ENCODE assay signal across 31 cellular contexts in the genomic region with DNA sequence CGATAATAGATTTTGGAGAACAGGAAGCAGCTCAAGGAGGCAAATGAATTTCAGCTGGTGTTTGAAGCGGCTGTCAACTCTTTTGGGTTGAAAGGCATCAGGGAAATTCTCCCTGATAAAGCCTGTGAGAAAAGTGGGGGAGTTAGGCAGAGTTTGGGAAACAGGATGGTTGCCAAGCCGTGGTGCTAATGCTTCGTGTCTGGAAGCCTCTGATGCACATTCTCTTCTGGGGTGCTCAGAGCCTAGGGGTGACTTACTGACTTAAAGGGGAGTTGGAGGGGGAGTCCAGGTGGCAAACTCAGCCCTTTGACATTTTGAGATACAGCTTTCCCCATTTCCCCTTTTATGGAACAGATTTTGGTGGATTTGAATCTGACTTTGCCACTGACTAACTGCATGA.
"Had no signal": no experiment of that assay in that cellular context is flagged by ENCODE, and none has a peak within 500 bp of the region (broad histone marks: within the 10 kb centered on the region; RNA-seq: fewer than 3 reads in every experiment).

No MANE protein-coding gene starts in this region.

- H3K27ac Mint-ChIP-seq: naive thymus-derived CD4-positive, alpha-beta T cell; natural killer cell; nephron progenitor cell; progenitor cell of endocrine pancreas; stimulated activated effector memory CD8-positive, alpha-beta T cell treated with anti-CD3 and anti-CD28 coated beads, Interleukin-12 subunit alpha, Interleukin-12 subunit beta, amount 100 ng/mL, for 72 hours; stimulated activated naive CD8-positive, alpha-beta T cell treated with anti-CD3 and anti-CD28 coated beads, Interleukin-15, amount 100 ng/mL, for 72 hours; type B pancreatic cell had no signal

- ATAC-seq: naive thymus-derived CD4-positive, alpha-beta T cell; natural killer cell; psoas muscle; right cardiac atrium; right lobe of liver; stimulated activated effector memory CD8-positive, alpha-beta T cell treated with anti-CD3 and anti-CD28 coated beads, Interleukin-12 subunit alpha, Interleukin-12 subunit beta, amount 100 ng/mL, for 72 hours; stimulated activated naive CD8-positive, alpha-beta T cell treated with anti-CD3 and anti-CD28 coated beads, Interleukin-15, amount 100 ng/mL, for 72 hours; stimulated activated naive CD8-positive, alpha-beta T cell treated with anti-CD3 and anti-CD28 coated beads, Interleukin-15, Interleukin-2, amounts not matched to agents 100 U/mL and 50 U/mL, for 24 hours; upper lobe of right lung had no signal

- DNase-seq: naive thymus-derived CD4-positive, alpha-beta T cell; natural killer cell; nephron progenitor cell; nucleus accumbens; ovary; posterior cingulate gyrus; psoas muscle; right cardiac atrium; right lobe of liver; sigmoid colon; small intestine; stimulated activated CD4-positive, alpha-beta T cell treated with anti-CD3 and anti-CD28 coated beads, Interleukin-15, amount 100 ng/mL, for 24 hours; stimulated activated CD4-positive, alpha-beta T cell treated with anti-CD3 and anti-CD28 coated beads, Interleukin-2, amount 100 ng/mL, for 24 hours; stimulated activated CD4-positive, alpha-beta T cell treated with anti-CD3 and anti-CD28 coated beads, Interleukin-2, amount 100 ng/mL, for 48 hours; stimulated activated CD4-positive, alpha-beta T cell treated with anti-CD3 and anti-CD28 coated beads, Interleukin-4, amount 100 ng/mL, for 24 hours; stimulated activated naive CD4-positive, alpha-beta T cell; stimulated activated naive CD8-positive, alpha-beta T cell treated with anti-CD3 and anti-CD28 coated beads, Interleukin-15, amount 100 ng/mL, for 72 hours; stimulated activated naive CD8-positive, alpha-beta T cell treated with anti-CD3 and anti-CD28 coated beads, Interleukin-15, Interleukin-2, amounts not matched to agents 100 U/mL and 50 U/mL, for 24 hours; substantia nigra; testis; tibial artery; transverse colon; upper lobe of right lung; uterus had no signal

- H3K4me1 ChIP-seq: parathyroid adenoma, psoas muscle, right lobe of liver, testis had no signal

- H3K36me3 ChIP-seq: neutrophil, ovary, right lobe of liver, sigmoid colon, suprapubic skin, tibial artery, transverse colon, upper lobe of right lung, uterus had no signal

- H3K4me1 Mint-ChIP-seq: naive thymus-derived CD4-positive, alpha-beta T cell; natural killer cell; stimulated activated effector memory CD8-positive, alpha-beta T cell treated with anti-CD3 and anti-CD28 coated beads, Interleukin-12 subunit alpha, Interleukin-12 subunit beta, amount 100 ng/mL, for 72 hours; stimulated activated naive CD8-positive, alpha-beta T cell treated with anti-CD3 and anti-CD28 coated beads, Interleukin-15, amount 100 ng/mL, for 72 hours had no signal

- H3K4me3 Mint-ChIP-seq: naive thymus-derived CD4-positive, alpha-beta T cell; natural killer cell; nephron progenitor cell; neural crest cell; stimulated activated effector memory CD8-positive, alpha-beta T cell treated with anti-CD3 and anti-CD28 coated beads, Interleukin-12 subunit alpha, Interleukin-12 subunit beta, amount 100 ng/mL, for 72 hours; stimulated activated naive CD8-positive, alpha-beta T cell treated with anti-CD3 and anti-CD28 coated beads, Interleukin-15, amount 100 ng/mL, for 72 hours; type B pancreatic cell had no signal

- H3K4me3 ChIP-seq: ovary, psoas muscle, right lobe of liver, sigmoid colon, suprapubic skin, testis, tibial artery, transverse colon, upper lobe of right lung, uterus had no signal

- H2AFZ ChIP-seq: parathyroid adenoma had no signal

- H3K9me3 Mint-ChIP-seq: naive thymus-derived CD4-positive, alpha-beta T cell; natural killer cell; stimulated activated effector memory CD8-positive, alpha-beta T cell treated with anti-CD3 and anti-CD28 coated beads, Interleukin-12 subunit alpha, Interleukin-12 subunit beta, amount 100 ng/mL, for 72 hours; stimulated activated naive CD8-positive, alpha-beta T cell treated with anti-CD3 and anti-CD28 coated beads, Interleukin-15, amount 100 ng/mL, for 72 hours had no signal

- H3K27me3 ChIP-seq: ovary, right lobe of liver, sigmoid colon, suprapubic skin, testis, transverse colon, upper lobe of right lung, uterus had no signal

- H3K27ac ChIP-seq: neutrophil, ovary, parathyroid adenoma, psoas muscle, right lobe of liver, sigmoid colon, suprapubic skin, testis, tibial artery, transverse colon, upper lobe of right lung, uterus had no signal

- H3K79me2 ChIP-seq: parathyroid adenoma had no signal

- H3K36me3 Mint-ChIP-seq: natural killer cell; stimulated activated effector memory CD8-positive, alpha-beta T cell treated with anti-CD3 and anti-CD28 coated beads, Interleukin-12 subunit alpha, Interleukin-12 subunit beta, amount 100 ng/mL, for 72 hours; type B pancreatic cell had no signal
